13 cellular contexts compared by ENCODE assay signal in genomic region chr20:64047968-64048401, GRCh38. TPM values are rescaled to one million over a fixed set of nuclear protein-coding genes. Genes with fewer than 3 reads are reported as not detected.
DNase-seq lines count a peak whose midpoint lies in the region; TF ChIP-seq lines count a peak whose summit lies in the region.
"Had no signal": no experiment of that assay in that cellular context is flagged by ENCODE, and none has a peak within 500 bp of the region (broad histone marks: within the 10 kb centered on the region; RNA-seq: fewer than 3 reads in every experiment).

No MANE protein-coding gene starts in this region.

- peak overlapping the region; percentile 64 for H2BK15ac ChIP-seq in neuronal stem cell (ENCODE audit: low read length)

- H3K9ac ChIP-seq in BLaER1 (no peak overlapping the region), HUES6 (ENCODE audit: low read length) (peak overlapping the region; percentile 33), endodermal cell (ENCODE audit: extremely low read depth, low read length, poor library complexity, severe bottlenecking) (no peak overlapping the region), neuronal stem cell (ENCODE audit: low read depth, low read length, poor library complexity) (peak overlapping the region; percentile 44), GM23248 (no peak overlapping the region)

- 15 to 25% methylated on average over 30 to 49 of the region's 49 CpGs for WGBS in endodermal cell (ENCODE audit: insufficient coverage in 1 of 2, insufficient read length in 1 of 2), 2 experiments
- no CpG with 5 or more reads among the region's 49 CpGs for WGBS in neuronal stem cell (ENCODE audit: extremely low coverage in 2 of 2, insufficient read length in 2 of 2, insufficient replicate concordance in 1 of 2), 2 donors
- WGBS in GM23248 (ENCODE audit: low coverage in 1 of 2, low lambda C conversion rate in 2 of 2, missing lambda C conversion rate in 2 of 2), 2 experiments = 79 to 87% methylated on average over 36 to 49 of the region's 49 CpGs

- peaks cover 12% of the 10 kb centered on the region for H3K4me1 Mint-ChIP-seq in endodermal cell

- H3K27ac ChIP-seq in BLaER1 (no peak overlapping the region), HUES6 (ENCODE audit: low read depth, low read length) (no peak overlapping the region), endodermal cell (ENCODE audit: low read depth, low read length) (no peak overlapping the region), neuronal stem cell (replicated peaks; ENCODE audit: low read length) (no peak overlapping the region), GM23248 (no peak overlapping the region)
- H3K27ac ChIP-seq: C4-2B had no signal

- peaks cover 99% of the 10 kb centered on the region for H3K27me3 ChIP-seq in BLaER1
- H3K27me3 ChIP-seq in HUES6 (ENCODE audit: control insufficient read depth, insufficient read depth, low read length) = peaks cover 76% of the 10 kb centered on the region
- peaks cover 22% of the 10 kb centered on the region for H3K27me3 ChIP-seq in endodermal cell (ENCODE audit: control insufficient read depth, insufficient read depth, low read length, poor library complexity, severe bottlenecking)
- H3K27me3 ChIP-seq in neuronal stem cell (ENCODE audit: control insufficient read depth in 3 of 3, insufficient read depth in 3 of 3, low read depth in 1 of 3, low read length in 3 of 3) = peaks cover 25 to 93% (median 71%) of the 10 kb centered on the region in 3 experiments
- H3K27me3 ChIP-seq in GM23248 (replicated peaks; ENCODE audit: insufficient read depth) = no peaks in the 10 kb centered on the region

- peak overlapping the region; percentile 73 for H3K23ac ChIP-seq in neuronal stem cell (ENCODE audit: low read depth, low read length, poor library complexity)

- no peak overlapping the region for H2BK120ac ChIP-seq in neuronal stem cell (ENCODE audit: low read depth, low read length)

- H4K20me1 ChIP-seq in BLaER1 = peaks cover 12% of the 10 kb centered on the region
- no peaks in the 10 kb centered on the region for H4K20me1 ChIP-seq in GM23248 (ENCODE audit: insufficient read depth)

- H2BK12ac ChIP-seq in neuronal stem cell (ENCODE audit: low read length) = peak overlapping the region; percentile 73

- no peak overlapping the region for H3K27ac Mint-ChIP-seq in endodermal cell
- H3K27ac Mint-ChIP-seq: T-helper 1 cell treated with Interleukin-12 subunit alpha and Interleukin-12 subunit beta and Interleukin-4 antibody, amounts not matched to agents 30 μg/mL and 1 μg/mL, for 36 hours had no signal

- H3K4me3 Mint-ChIP-seq in endodermal cell = peak overlapping the region; percentile 37
- H3K4me3 Mint-ChIP-seq: T-helper 1 cell treated with Interleukin-12 subunit alpha and Interleukin-12 subunit beta and Interleukin-4 antibody, amounts not matched to agents 30 μg/mL and 1 μg/mL, for 36 hours had no signal

- H3K9me3 ChIP-seq in BLaER1 (no peaks in the 10 kb centered on the region), HUES6 (ENCODE audit: control insufficient read depth, insufficient read depth, low read depth, low read length) (no peaks in the 10 kb centered on the region), endodermal cell (ENCODE audit: control insufficient read depth, low read length) (no peaks in the 10 kb centered on the region), neuronal stem cell (replicated peaks in 1 of 2; ENCODE audit: control insufficient read depth in 2 of 2, insufficient read depth in 1 of 2, low read depth in 1 of 2, low read length in 2 of 2) (peaks cover 0 to 2% of the 10 kb centered on the region in 2 donors), GM23248 (ENCODE audit: low read depth) (no peaks in the 10 kb centered on the region)

- no peak overlapping the region for H4K91ac ChIP-seq in neuronal stem cell (ENCODE audit: low read depth, low read length, poor library complexity)

- no peaks in the 10 kb centered on the region for H3K79me1 ChIP-seq in neuronal stem cell (ENCODE audit: low read depth, low read length)

- H3K4me2 ChIP-seq in BLaER1 = peak overlapping the region; percentile 39
- H3K4me2 ChIP-seq in neuronal stem cell (ENCODE audit: insufficient read depth, low read length, poor library complexity, severe bottlenecking) = peak overlapping the region; percentile 66
- no peak overlapping the region for H3K4me2 ChIP-seq in GM23248 (ENCODE audit: unreplicated experiment)

- H2AFZ ChIP-seq in neuronal stem cell (ENCODE audit: low read length) (peak overlapping the region; percentile 64), GM23248 (no peak overlapping the region)

- H3K14ac ChIP-seq in neuronal stem cell (ENCODE audit: low read length) = peak overlapping the region; percentile 38

- peaks cover 6% of the 10 kb centered on the region for H3F3A ChIP-seq in GM23248 (ENCODE audit: insufficient read depth)

- H2BK5ac ChIP-seq in neuronal stem cell (ENCODE audit: low read length) = peak overlapping the region; percentile 24

- in situ Hi-C loops in GM23248 (cut with MboI) = no loop called here

- no peaks in the 10 kb centered on the region for H3K9me2 ChIP-seq in GM23248 (ENCODE audit: insufficient read depth)

- H3K36me3 ChIP-seq in BLaER1 (no peaks in the 10 kb centered on the region), HUES6 (ENCODE audit: control insufficient read depth, insufficient read depth, low read length) (no peaks in the 10 kb centered on the region), endodermal cell (ENCODE audit: control insufficient read depth, insufficient read depth, low read length) (no peaks in the 10 kb centered on the region), neuronal stem cell (replicated peaks in 1 of 2; ENCODE audit: control insufficient read depth in 2 of 2, insufficient read depth in 2 of 2, low read length in 2 of 2) (no peaks in the 10 kb centered on the region), GM23248 (ENCODE audit: low read depth) (no peaks in the 10 kb centered on the region)

- H3K79me2 ChIP-seq in GM23248 (ENCODE audit: insufficient read depth) = no peaks in the 10 kb centered on the region

- H3K4me1 ChIP-seq in BLaER1 (peaks cover 54% of the 10 kb centered on the region), HUES6 (ENCODE audit: control insufficient read depth, insufficient read depth, low read length) (peaks cover 26% of the 10 kb centered on the region), endodermal cell (ENCODE audit: control insufficient read depth, insufficient read depth, low read length) (peaks cover 14% of the 10 kb centered on the region), neuronal stem cell (ENCODE audit: control insufficient read depth in 2 of 2, insufficient read depth in 1 of 2, low read depth in 1 of 2, low read length in 2 of 2) (peaks cover 0 to 12% of the 10 kb centered on the region in 2 donors), GM23248 (ENCODE audit: insufficient read depth) (peaks cover 8% of the 10 kb centered on the region; the same call in 1 of the 2 replicates)

- peak overlapping the region; percentile 70 for H3K18ac ChIP-seq in neuronal stem cell (ENCODE audit: low read length)

- no peak overlapping the region for H3K4me3 ChIP-seq in BLaER1
- H3K4me3 ChIP-seq in HUES6 (ENCODE audit: low read depth, low read length) = peak overlapping the region; percentile 52
- H3K4me3 ChIP-seq in endodermal cell (ENCODE audit: low read length) = peak overlapping the region; percentile 68
- peak overlapping the region in 1 of 2 donors; percentile 11 for H3K4me3 ChIP-seq in neuronal stem cell (ENCODE audit: low read length in 2 of 2)
- H3K4me3 ChIP-seq in GM23248 = no peak overlapping the region

- TF ChIP-seq CTCF in endodermal cell (conservative IDR thresholded peaks at IDR 0.05) = no peak

- no peak overlapping the region for H4K8ac ChIP-seq in neuronal stem cell (ENCODE audit: low read depth, low read length)

- H3K36me3 Mint-ChIP-seq in endodermal cell (ENCODE audit: low read depth) = no peaks in the 10 kb centered on the region

- no peaks in the 10 kb centered on the region for H3K9me3 Mint-ChIP-seq in endodermal cell
- H3K9me3 Mint-ChIP-seq: T-helper 1 cell treated with Interleukin-12 subunit alpha and Interleukin-12 subunit beta and Interleukin-4 antibody, amounts not matched to agents 30 μg/mL and 1 μg/mL, for 36 hours had no signal

- no peak for DNase-seq in endodermal cell
- no peak for DNase-seq in neuronal stem cell (ENCODE audit: low spot score)
- DNase-seq in NAMALWA (ENCODE audit: low spot score) = no peak
- DNase-seq in GM23248 = no peak
- no peak for DNase-seq in UCSD-AML1 (lab: John Stamatoyannopoulos, UW; ENCODE audit: unreplicated experiment)
- no peak for DNase-seq in H4 (ENCODE audit: low spot score)
- DNase-seq: NCI-H1092 treated with DMSO at 0.1 percent for 48 hours; NCI-H82; stimulated activated CD4-positive, alpha-beta T cell treated with anti-CD3 and anti-CD28 coated beads, Interleukin-2, amount 100 ng/mL, for 48 hours had no signal

- H3K27me3 Mint-ChIP-seq in endodermal cell (ENCODE audit: insufficient read depth) = peaks cover 53% of the 10 kb centered on the region

- H3K4ac ChIP-seq in neuronal stem cell (ENCODE audit: low read length) = no peak overlapping the region

- peak overlapping the region; percentile 63 for H2AK5ac ChIP-seq in neuronal stem cell (ENCODE audit: low read depth, low read length)

RNA-seq across cellular contexts. Expression of gene SOX18, which starts 1.5 kb away (rescaled TPM):
- 1 to 10 TPM; 2.3 to 2.8 TPM for total RNA-seq in endodermal cell
- polyA plus RNA-seq in endodermal cell (2013, experiment 1 of 2) = 0.57 TPM
- polyA plus RNA-seq in endodermal cell (2013, experiment 2 of 2) = 0.95 TPM
- 0.13 TPM for polyA plus RNA-seq in neuronal stem cell (2013, experiment 1 of 2)
- polyA plus RNA-seq in neuronal stem cell (2013, experiment 2 of 2) = 0.08 TPM
- total RNA-seq in GM23248 (2014; rRNA removed; shearing (Covaris generic)) = not detected in 2 replicates
- polyA plus RNA-seq in GM23248 (2016; fragmentation: Nextera tagmentation; extraction: Ambion mirVana) = not detected in 2 replicates
- 0.19 TPM in 1 of 2 replicates, not detected in the other for total RNA-seq in H4 (2014; rRNA removed; shearing (Covaris generic))

RNA-seq across cellular contexts. Expression of gene C20orf204, which starts 12.0 kb away (rescaled TPM):
- 1 to 10 TPM; 4.0 to 4.1 TPM for total RNA-seq in endodermal cell
- 0.78 TPM for polyA plus RNA-seq in endodermal cell (2013, experiment 1 of 2)
- 0.75 TPM for polyA plus RNA-seq in endodermal cell (2013, experiment 2 of 2)
- polyA plus RNA-seq in neuronal stem cell (2013, experiment 1 of 2) = 0.14 TPM
- 0.25 TPM for polyA plus RNA-seq in neuronal stem cell (2013, experiment 2 of 2)
- total RNA-seq in GM23248 (2014; rRNA removed; shearing (Covaris generic)) = 0.32 and 0.51 TPM in 2 replicates
- 0.09 and 0.14 TPM in 2 replicates for polyA plus RNA-seq in GM23248 (2016; fragmentation: Nextera tagmentation; extraction: Ambion mirVana)
- total RNA-seq in H4 (2014; rRNA removed; shearing (Covaris generic)) = 0.08 TPM in 1 of 2 replicates, not detected in the other

RNA-seq across cellular contexts. Expression of gene TCEA2, which starts 15.0 kb away (rescaled TPM):
- total RNA-seq in endodermal cell = 100 to 1,000 TPM in 1 of 2 donors, 10 to 100 TPM in 1; 64.3 to 110 TPM
- polyA plus RNA-seq in endodermal cell (2013, experiment 1 of 2) = 82.9 TPM
- polyA plus RNA-seq in endodermal cell (2013, experiment 2 of 2) = 77.1 TPM
- polyA plus RNA-seq in neuronal stem cell (2013, experiment 1 of 2) = 111 TPM
- 113 TPM for polyA plus RNA-seq in neuronal stem cell (2013, experiment 2 of 2)
- total RNA-seq in GM23248 (2014; rRNA removed; shearing (Covaris generic)) = 34.3 and 39.2 TPM in 2 replicates
- 67.9 and 70.7 TPM in 2 replicates for polyA plus RNA-seq in GM23248 (2016; fragmentation: Nextera tagmentation; extraction: Ambion mirVana)
- 40.6 and 41.7 TPM in 2 replicates for total RNA-seq in H4 (2014; rRNA removed; shearing (Covaris generic))

RNA-seq across cellular contexts. Expression of gene RGS19, which starts 31.3 kb away (rescaled TPM):
- 10 to 100 TPM; 14.6 to 15.8 TPM for total RNA-seq in endodermal cell
- 10.7 TPM for polyA plus RNA-seq in endodermal cell (2013, experiment 1 of 2)
- polyA plus RNA-seq in endodermal cell (2013, experiment 2 of 2) = 10.8 TPM
- 7.9 TPM for polyA plus RNA-seq in neuronal stem cell (2013, experiment 1 of 2)
- polyA plus RNA-seq in neuronal stem cell (2013, experiment 2 of 2) = 8.0 TPM
- 7.0 and 13.2 TPM in 2 replicates for total RNA-seq in GM23248 (2014; rRNA removed; shearing (Covaris generic))
- polyA plus RNA-seq in GM23248 (2016; fragmentation: Nextera tagmentation; extraction: Ambion mirVana) = 18.7 and 20.9 TPM in 2 replicates
- total RNA-seq in H4 (2014; rRNA removed; shearing (Covaris generic)) = 18.5 and 19.8 TPM in 2 replicates

RNA-seq across cellular contexts. Expression of gene OPRL1, which starts 31.9 kb away (rescaled TPM):
- total RNA-seq in endodermal cell = 1 to 10 TPM; 4.1 to 5.5 TPM
- polyA plus RNA-seq in endodermal cell (2013, experiment 1 of 2) = 3.0 TPM
- polyA plus RNA-seq in endodermal cell (2013, experiment 2 of 2) = 2.8 TPM
- polyA plus RNA-seq in neuronal stem cell (2013, experiment 1 of 2) = 2.6 TPM
- 2.5 TPM for polyA plus RNA-seq in neuronal stem cell (2013, experiment 2 of 2)
- 0.86 and 1.1 TPM in 2 replicates for total RNA-seq in GM23248 (2014; rRNA removed; shearing (Covaris generic))
- 0.35 and 0.53 TPM in 2 replicates for polyA plus RNA-seq in GM23248 (2016; fragmentation: Nextera tagmentation; extraction: Ambion mirVana)
- 0.23 and 0.97 TPM in 2 replicates for total RNA-seq in H4 (2014; rRNA removed; shearing (Covaris generic))

Comparison
In these comparisons a context has a peak if more than half of its experiments do, and no peak if none do; other contexts are left out.
1. H3K4me3 ChIP-seq: peak in HUES6 (single experiment) and endodermal cell (single experiment); none in BLaER1 (single experiment) and GM23248 (single experiment).
2. H3K9ac ChIP-seq: peak in HUES6 (single experiment) and neuronal stem cell (single experiment); none in BLaER1 (single experiment), endodermal cell (single experiment) and GM23248 (single experiment).